In genomic region chr3:64026346-64026745, GRCh38 we compare ENCODE assay signal across 30 cellular contexts.
"Had no signal": no experiment of that assay in that cellular context is flagged by ENCODE, and none has a peak within 500 bp of the region (broad histone marks: within the 10 kb centered on the region; RNA-seq: fewer than 3 reads in every experiment).

No MANE protein-coding gene starts in this region.

- H3K4me1 ChIP-seq: prostate gland had no signal

- H3K27ac Mint-ChIP-seq: mesothelial cell of epicardium; naive B cell; natural killer cell; nephron progenitor cell; stimulated activated naive B cell treated with anti-CD40 and anti-IgM and Interleukin-4, amounts not matched to agents 10 μg/mL and 1 μg/mL and 100 μg/mL, for 72 hours had no signal

- H3K27me3 ChIP-seq: hepatocyte, ovary, testis, thyroid gland, upper lobe of left lung, vagina had no signal

- H3K9me3 Mint-ChIP-seq: mesothelial cell of epicardium; naive B cell; natural killer cell; nephron progenitor cell; stimulated activated naive B cell treated with anti-CD40 and anti-IgM and Interleukin-4, amounts not matched to agents 10 μg/mL and 1 μg/mL and 100 μg/mL, for 72 hours had no signal

- H2AFZ ChIP-seq: hepatocyte had no signal

- DNase-seq: islet precursor cell; left ventricle myocardium inferior; mesendoderm; naive B cell; natural killer cell; nephron progenitor cell; occipital lobe; ovary; posterior cingulate gyrus; retina; right cardiac atrium; stimulated activated CD4-positive, alpha-beta T cell treated with anti-CD3 and anti-CD28 coated beads, Interleukin-12 subunit alpha, Interleukin-12 subunit beta, amount 100 ng/mL, for 4 hours; stimulated activated CD4-positive, alpha-beta T cell treated with anti-CD3 and anti-CD28 coated beads, Interleukin-15, amount 100 ng/mL, for 24 hours; stimulated activated CD4-positive, alpha-beta T cell treated with anti-CD3 and anti-CD28 coated beads, Interleukin-2, amount 100 ng/mL, for 24 hours; stimulated activated CD4-positive, alpha-beta T cell treated with anti-CD3 and anti-CD28 coated beads, Interleukin-4, amount 100 ng/mL, for 1 hour; stimulated activated naive B cell treated with anti-CD40 and anti-IgM and Interleukin-4, amounts not matched to agents 10 μg/mL and 1 μg/mL and 100 μg/mL, for 72 hours; stimulated activated naive CD8-positive, alpha-beta T cell treated with anti-CD3 and anti-CD28 coated beads, Interleukin-15, Interleukin-2, amounts not matched to agents 100 U/mL and 50 U/mL, for 24 hours; stomach; testis; thyroid gland; transverse colon; upper lobe of left lung had no signal

- H3K4me3 Mint-ChIP-seq: mesothelial cell of epicardium; natural killer cell; nephron progenitor cell; stimulated activated naive B cell treated with anti-CD40 and anti-IgM and Interleukin-4, amounts not matched to agents 10 μg/mL and 1 μg/mL and 100 μg/mL, for 72 hours had no signal

- H3K9me3 ChIP-seq: left ventricle myocardium inferior, neutrophil, ovary, prostate gland, stomach, testis, thyroid gland, transverse colon, upper lobe of left lung, vagina had no signal

- H3K27ac ChIP-seq: hepatocyte, left ventricle myocardium inferior, neutrophil, ovary, prostate gland, skin epidermis, stomach, testis, thyroid gland, transverse colon, upper lobe of left lung, vagina had no signal

- H3K4me3 ChIP-seq: hepatocyte, left ventricle myocardium inferior, lung, ovary, prostate gland, skin epidermis, stomach, testis, thyroid gland, transverse colon, upper lobe of left lung, vagina had no signal

- H3K36me3 Mint-ChIP-seq: naive B cell, natural killer cell had no signal

- H3K4me2 ChIP-seq: hepatocyte had no signal

- ATAC-seq: natural killer cell; right cardiac atrium; sciatic nerve; stimulated activated naive B cell treated with anti-CD40 and anti-IgM and Interleukin-4, amounts not matched to agents 10 μg/mL and 1 μg/mL and 100 μg/mL, for 72 hours; stimulated activated naive CD8-positive, alpha-beta T cell treated with anti-CD3 and anti-CD28 coated beads, Interleukin-15, Interleukin-2, amounts not matched to agents 100 U/mL and 50 U/mL, for 24 hours had no signal

- H3K36me3 ChIP-seq: ovary, prostate gland, thyroid gland, vagina had no signal
